In the genomic region with DNA sequence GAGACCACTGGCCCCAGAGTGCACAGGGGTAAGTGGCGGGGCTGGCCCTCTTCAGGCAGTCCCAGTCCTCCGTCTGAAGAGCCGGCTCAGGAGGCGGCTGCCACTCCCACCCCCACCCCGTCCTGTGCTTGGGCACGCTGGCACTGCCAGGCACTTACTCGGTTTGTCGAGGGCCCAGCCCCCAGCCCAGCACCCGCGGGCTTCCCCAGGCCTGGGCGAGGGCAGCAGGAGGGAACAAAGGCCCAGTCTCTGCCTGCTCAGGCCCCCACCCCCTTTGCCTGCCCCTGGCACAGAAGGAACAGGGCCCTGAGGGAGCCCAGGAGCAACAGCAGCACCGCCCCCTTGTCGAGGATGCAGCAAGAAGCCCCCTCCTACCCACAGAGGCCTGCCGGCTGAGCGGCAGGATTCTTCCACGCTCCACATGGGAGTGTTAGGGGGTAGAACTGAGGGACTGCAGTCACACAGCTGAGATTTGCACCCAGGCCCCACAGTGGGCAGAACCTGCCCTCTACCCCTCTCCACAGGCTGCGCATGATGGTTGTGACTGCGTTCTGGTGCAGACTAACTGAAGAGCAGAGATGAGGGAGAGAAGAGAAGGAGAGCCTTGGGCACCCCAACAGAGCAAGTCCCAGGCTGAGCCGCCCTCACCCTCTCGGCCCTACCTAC, we compare ENCODE assay signal across 9 cellular contexts. TPM values are rescaled to one million over a fixed set of nuclear protein-coding genes. Genes with fewer than 3 reads are reported as not detected.
DNase-seq lines count a peak whose midpoint lies in the region; ATAC-seq, FAIRE-seq and TF ChIP-seq lines count a peak whose summit lies in the region.
"Had no signal": no experiment of that assay in that cellular context is flagged by ENCODE, and none has a peak within 500 bp of the region (broad histone marks: within the 10 kb centered on the region; RNA-seq: fewer than 3 reads in every experiment).

No MANE protein-coding gene starts in this region.

- no peaks in the 10 kb centered on the region for H3K27me3 ChIP-seq in SJSA1 (replicated peaks)

- no peak for TF ChIP-seq EP300 in A549 (IDR thresholded peaks at IDR 0.05)

- FAIRE-seq in A549 (lab: Jason Lieb, UNC), result no peak

- H3K4me3 ChIP-seq in A549 (no peak overlapping the region), SJSA1 (no peak overlapping the region)

- CTCF ChIA-PET in A549 (lab: Yijun Ruan, JAX), result interaction anchor here (0.9 to 2.5 kb wide), 3 partner anchors 42 to 75 kb away, joined by 3 to 9 read pairs (median 4); no protein-coding TSS in a partner anchor

- ATAC-seq in A549, result peak; percentile 28 to 59; a peak in 5 of 6 replicates
- ATAC-seq in GM18511 (IDR thresholded peaks at IDR 0.05; ENCODE audit: unreplicated experiment), result no peak
- no peak for ATAC-seq in GM18909 (IDR thresholded peaks at IDR 0.05; ENCODE audit: poor library complexity, unreplicated experiment)

- H3K4me1 ChIP-seq in A549, result peaks cover 33% of the 10 kb centered on the region
- peaks cover 43% of the 10 kb centered on the region for H3K4me1 ChIP-seq in SJSA1 (replicated peaks)

- TF ChIP-seq CTCF in A549 (IDR thresholded peaks at IDR 0.05), result no peak

- H3K36me3 ChIP-seq in SJSA1, result peaks cover 38% of the 10 kb centered on the region

- no peak for TF ChIP-seq POLR2A in A549 (IDR thresholded peaks at IDR 0.05; ENCODE audit: low read length)

- POLR2A ChIA-PET in A549 (lab: Yijun Ruan, JAX), result interaction anchor here (0.5 to 1.1 kb wide), 2 partner anchors 8 to 190 kb away, joined by 3 to 10 read pairs; partner anchors contain the start of gene DUSP7

- peak overlapping the region; percentile 63 for H3K4me2 ChIP-seq in A549

- no peaks in the 10 kb centered on the region for H3K9me3 ChIP-seq in A549
- no peaks in the 10 kb centered on the region for H3K9me3 ChIP-seq in SJSA1 (replicated peaks)

- 100% methylated on average over 4 of the region's 20 CpGs for WGBS in A549 (ENCODE audit: missing lambda C conversion rate)

- H3K27ac ChIP-seq in A549 (peak overlapping the region; percentile 86 to 88), SJSA1 (peak overlapping the region; percentile 96)

- DNase-seq in A549 (ENCODE audit: low read depth in 1 of 2, low spot score in 1 of 2) (no peak), SJSA1 (ENCODE audit: low read depth in 1 of 2, low spot score in 2 of 2) (no peak), foreskin melanocyte (peak; percentile 48), occipital lobe (lab: John Stamatoyannopoulos, UW) (peak; percentile 84), ureter (ENCODE audit: low spot score) (no peak)
- no peak for DNase-seq in activated naive CD4-positive, alpha-beta T cell (lab: John Stamatoyannopoulos, UW)
- DNase-seq: NCI-H2029 had no signal

- TF ChIP-seq RAD21 in A549 (conservative IDR thresholded peaks at IDR 0.05 in 1 of 2, IDR thresholded peaks at IDR 0.05 in 1 of 2), result no peak

TF ChIP-seq in A549, 52 proteins besides CTCF, POLR2A, EP300 and RAD21:
- TF ChIP-seq SREBF2 (IDR thresholded peaks at IDR 0.05), result no peak
- no peak for TF ChIP-seq PBX3 (IDR thresholded peaks at IDR 0.05)
- TF ChIP-seq HEYL (CRISPR knock-in tag; IDR thresholded peaks at IDR 0.05), result no peak
- no peak for TF ChIP-seq RCOR1 (IDR thresholded peaks at IDR 0.05; ENCODE audit: low read depth, low read length)
- no peak for TF ChIP-seq TP53 (CRISPR knock-in tag; IDR thresholded peaks at IDR 0.05)
- 0 out of 5 replicates have a peak, but pooled peaks of 1 of the 2 experiments have one; percentile 9 for TF ChIP-seq JUN (IDR thresholded peaks at IDR 0.05)
- TF ChIP-seq PHF8 (IDR thresholded peaks at IDR 0.05; ENCODE audit: borderline replicate concordance, low read depth), result no peak
- no peak for TF ChIP-seq POLR2AphosphoS2 (conservative IDR thresholded peaks at IDR 0.05; ENCODE audit: low read length)
- no peak for TF ChIP-seq MYC (IDR thresholded peaks at IDR 0.05; ENCODE audit: borderline replicate concordance, low read length)

RNA-seq across cellular contexts. Expression of gene DUSP7, which starts 8.9 kb away (rescaled TPM):
- polyA plus RNA-seq in A549 (2011; rRNA removed) (3.9 and 4.4 TPM in 2 replicates), A549 (2017; fragmentation: RNase III; extraction: RNeasy Plus Mini Kit Qiagen cat#74134 plus additional on column Dnase treatment) (4.8 TPM in 3 replicates)
- 8.3 and 11.0 TPM in 2 replicates for polyA plus RNA-seq in A549 (2012; cell fraction: cytosol; rRNA removed)
- polyA plus RNA-seq in A549 (2012; cell fraction: nucleus; rRNA removed), result 6.8 and 6.9 TPM in 2 replicates
- 9.3 and 11.8 TPM in 2 replicates for polyA minus RNA-seq in A549 (2011; rRNA and poly(A)+ RNA removed)
- total RNA-seq in SJSA1 (2014; rRNA removed; shearing (Covaris generic)), result 7.9 and 13.3 TPM in 2 replicates
- total RNA-seq in occipital lobe (10.8 TPM), ureter (22.2 TPM)

RNA-seq across cellular contexts. Expression of gene RPL29, which starts 51.7 kb away (rescaled TPM):
- polyA plus RNA-seq in A549 (2011; rRNA removed) (808 and 909 TPM in 2 replicates), A549 (2017; fragmentation: RNase III; extraction: RNeasy Plus Mini Kit Qiagen cat#74134 plus additional on column Dnase treatment) (1,098 to 1,170 TPM (median 1,152 TPM) in 3 replicates)
- 1,629 and 1,737 TPM in 2 replicates for polyA plus RNA-seq in A549 (2012; cell fraction: cytosol; rRNA removed)
- 758 and 846 TPM in 2 replicates for polyA plus RNA-seq in A549 (2012; cell fraction: nucleus; rRNA removed)
- 488 and 529 TPM in 2 replicates for polyA minus RNA-seq in A549 (2011; rRNA and poly(A)+ RNA removed)
- 462 and 868 TPM in 2 replicates for total RNA-seq in SJSA1 (2014; rRNA removed; shearing (Covaris generic))
- total RNA-seq in occipital lobe (778 TPM), ureter (1,577 TPM)

Comparison
In these comparisons a context has a peak if more than half of its experiments do, and no peak if none do; other contexts are left out.
1. ATAC-seq: peak in A549 (2 of 2); none in GM18511 (single experiment) and GM18909 (single experiment).
2. DNase-seq: peak in foreskin melanocyte (single experiment) and occipital lobe (single experiment); none in A549 (0 of 2), SJSA1 (0 of 2), activated naive CD4-positive, alpha-beta T cell (0 of 4) and ureter (single experiment).